Comparison of ENCODE assay signal across 8 cellular contexts in the genomic region with DNA sequence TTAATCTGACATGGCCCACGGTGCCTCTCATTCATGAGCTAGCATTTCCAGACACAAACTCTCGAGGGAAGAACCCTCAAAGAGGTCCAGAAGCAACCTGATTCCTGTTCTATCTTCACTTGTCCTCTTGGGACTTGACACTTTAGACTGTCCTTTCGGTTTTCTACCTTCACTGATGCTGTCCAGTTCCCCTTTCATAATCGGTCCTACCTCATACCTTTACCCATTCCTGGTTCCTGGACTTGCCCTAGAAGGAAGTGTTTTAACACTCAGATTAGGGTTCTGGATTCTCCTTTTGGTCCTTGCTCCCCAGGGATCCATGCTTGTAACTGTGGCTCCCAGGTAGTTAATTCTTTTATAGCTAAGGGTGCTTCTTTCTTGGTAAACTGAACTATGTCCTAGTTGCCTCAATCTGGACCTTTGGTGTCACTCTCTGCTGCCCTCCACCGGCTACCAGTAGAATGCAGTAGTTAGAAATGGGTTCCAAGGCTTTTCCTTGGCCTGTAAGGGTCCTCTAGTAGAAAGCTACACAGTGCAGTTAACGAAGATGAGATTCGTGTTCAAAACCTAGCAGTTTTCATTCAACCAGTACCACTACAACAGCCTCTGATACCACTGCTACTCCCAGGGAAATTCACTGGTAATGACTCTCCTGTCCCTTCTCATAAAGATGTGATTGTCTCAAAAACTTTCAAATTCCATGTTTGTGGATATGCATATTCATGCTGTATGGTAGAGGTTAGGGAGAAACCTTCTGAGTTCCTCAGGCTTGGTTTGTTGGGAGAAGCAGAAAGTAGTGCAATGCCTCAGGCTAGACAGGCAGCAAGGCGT.
DNase-seq lines count a peak whose midpoint lies in the region; ATAC-seq, FAIRE-seq and TF ChIP-seq lines count a peak whose summit lies in the region.

No MANE protein-coding gene starts in this region.

- H3K27me3 ChIP-seq in HepG2 (ENCODE audit: control insufficient read depth in 1 of 2, insufficient read depth in 2 of 2, low read length in 2 of 2): no peaks in the 10 kb centered on the region

- TF ChIP-seq POLR2A in HepG2 (IDR thresholded peaks at IDR 0.05; ENCODE audit: insufficient read depth in 1 of 2, low read depth in 2 of 2, low read length in 2 of 2): no peak
- no peak for TF ChIP-seq POLR2A in lower leg skin (IDR thresholded peaks at IDR 0.05)

- no peak for TF ChIP-seq EP300 in HepG2 (IDR thresholded peaks at IDR 0.05; ENCODE audit: low read depth in 2 of 2, low read length in 2 of 2)
- TF ChIP-seq EP300 in HepG2 (CRISPR knock-in tag; IDR thresholded peaks at IDR 0.05; ENCODE audit: borderline replicate concordance): no peak

- CTCF ChIA-PET in HepG2 (lab: Yijun Ruan, JAX; ENCODE audit: low intra/inter-chr PET ratio, low total read pairs): interaction anchor here (1.2 to 2.2 kb wide), 2 partner anchors 254 to 420 kb away, joined by 4 to 7 read pairs; no protein-coding TSS in a partner anchor

- peaks cover 2% of the 10 kb centered on the region for H3K36me3 Mint-ChIP-seq in T-helper 17 cell (ENCODE audit: low read depth)

- no peaks in the 10 kb centered on the region for H4K20me1 ChIP-seq in HepG2 (ENCODE audit: insufficient read depth, low read length)

- H3K4me3 ChIP-seq in astrocyte of the cerebellum (ENCODE audit: low read depth, low read length) (no peak overlapping the region), HepG2 (replicated peaks in 1 of 3; ENCODE audit: insufficient read depth in 1 of 3, low read depth in 2 of 3, low read length in 3 of 3) (no peak overlapping the region), lower leg skin (ENCODE audit: low read depth, poor library complexity, severe bottlenecking) (no peak overlapping the region)

- DNase-seq in AG20443 (ENCODE audit: low spot score): peak; percentile 11
- DNase-seq in astrocyte of the cerebellum (ENCODE audit: low read depth): no peak
- peak; percentile 50 for DNase-seq in HepG2 (ENCODE audit: low spot score)
- DNase-seq in T-helper 17 cell: no peak
- DNase-seq in lower leg skin (ENCODE audit: low spot score in 2 of 2): no peak

- H3K4me2 ChIP-seq in HepG2 (ENCODE audit: low read depth, low read length): no peak overlapping the region

- no peaks in the 10 kb centered on the region for H3K9me3 ChIP-seq in HepG2 (ENCODE audit: low read length)
- H3K9me3 ChIP-seq in T-helper 17 cell (ENCODE audit: control insufficient read depth, low read length, poor library complexity, severe bottlenecking): no peaks in the 10 kb centered on the region

- WGBS in HepG2 (ENCODE audit: low lambda C conversion rate): 63% methylated on average over 8 of the region's 8 CpGs
- 74 to 85% methylated on average over 8 of the region's 8 CpGs for WGBS in lower leg skin, 2 donors

- POLR2A ChIA-PET in HepG2 (lab: Yijun Ruan, JAX): no interaction called here

- no peaks in the 10 kb centered on the region for H3K27me3 Mint-ChIP-seq in T-helper 17 cell

- H3K4me1 ChIP-seq in HepG2 (ENCODE audit: insufficient read depth, low read length): no peaks in the 10 kb centered on the region

- BruUV-seq in HepG2 (replicated peaks; lab: Mats Ljungman, UMichigan): no TSS peak

- H2AFZ ChIP-seq in HepG2 (ENCODE audit: low read length): no peak overlapping the region

- peak; percentile 71 for ATAC-seq in GM18858 (IDR thresholded peaks at IDR 0.05; ENCODE audit: unreplicated experiment)
- peak; percentile 65 for ATAC-seq in HG03565 (IDR thresholded peaks at IDR 0.05; ENCODE audit: unreplicated experiment)
- peak; percentile 90 for ATAC-seq in HepG2
- ATAC-seq in T-helper 17 cell: no peak
- no peak for ATAC-seq in GM19397 (IDR thresholded peaks at IDR 0.05; ENCODE audit: unreplicated experiment)

- H3K4me3 Mint-ChIP-seq in T-helper 17 cell: no peak overlapping the region

- in situ Hi-C loops in astrocyte of the cerebellum (cut with HindIII; ENCODE audit: low sequenced_read_pairs): no loop called here
- in situ Hi-C loops in HepG2 (cut with HindIII; ENCODE audit: extremely low pct_ligation_motif_present, low pct_unique_long_range_greater_than_20kb): no loop called here

- no peaks in the 10 kb centered on the region for H3K36me3 ChIP-seq in HepG2 (replicated peaks in 1 of 2; ENCODE audit: control insufficient read depth in 1 of 2, insufficient read depth in 2 of 2, low read length in 2 of 2)

- H3K27ac Mint-ChIP-seq in T-helper 17 cell: no peak overlapping the region

- TF ChIP-seq RAD21 in HepG2 (CRISPR knock-in tag; IDR thresholded peaks at IDR 0.05): peak; percentile 47; the same call in 1 of the 2 replicates

- TF ChIP-seq CTCF in astrocyte of the cerebellum (IDR thresholded peaks at IDR 0.05; ENCODE audit: low read depth, low read length, missing control alignments) (peak; percentile 54), HepG2 (CRISPR knock-in tag; IDR thresholded peaks at IDR 0.05) (peak; percentile 73), lower leg skin (IDR thresholded peaks at IDR 0.05) (no peak)

- H3K9ac ChIP-seq in HepG2 (ENCODE audit: insufficient read depth, low read depth, low read length): no peak overlapping the region

- intact Hi-C loops in HepG2 (cut with micrococcal nuclease; ENCODE audit: unreplicated experiment) (loop anchor here (2.0 kb wide), 2 partner anchors 253 to 419 kb away; no protein-coding TSS in a partner anchor), lower leg skin (cut with DNase I; ENCODE audit: low total_unique reads) (no loop called here)

- no peak overlapping the region for H3K27ac ChIP-seq in HepG2 (ENCODE audit: extremely low read length, insufficient read depth, low read length)

- no peaks in the 10 kb centered on the region for H3K4me1 Mint-ChIP-seq in T-helper 17 cell

- no peaks in the 10 kb centered on the region for H3K79me2 ChIP-seq in HepG2 (ENCODE audit: insufficient read depth, low read length)

- FAIRE-seq in HepG2 (lab: Jason Lieb, UNC): peak; percentile 76

TF ChIP-seq in HepG2, 621 proteins besides CTCF, POLR2A, EP300 and RAD21 (continues in another document):
- TF ChIP-seq ZNF747 (CRISPR knock-in tag; IDR thresholded peaks at IDR 0.05; ENCODE audit: borderline replicate concordance) (no peak), HNF4A (CRISPR knock-in tag; IDR thresholded peaks at IDR 0.05) (peak; percentile 40; the same call in 1 of the 2 replicates), ZNF598 (CRISPR knock-in tag; IDR thresholded peaks at IDR 0.05; ENCODE audit: borderline replicate concordance) (no peak), PPARG (CRISPR knock-in tag; conservative IDR thresholded peaks at IDR 0.05) (peak; percentile 89), ZSCAN9 (CRISPR knock-in tag; IDR thresholded peaks at IDR 0.05; ENCODE audit: borderline replicate concordance) (0 out of 2 replicates have a peak, but pooled peaks have one; percentile 32), ADNP (CRISPR knock-in tag; IDR thresholded peaks at IDR 0.05) (no peak), SMAD1 (CRISPR knock-in tag; IDR thresholded peaks at IDR 0.05; ENCODE audit: borderline replicate concordance, low read depth) (no peak), SMC3 (IDR thresholded peaks at IDR 0.05; ENCODE audit: low read length) (peak; percentile 63; the same call in 1 of the 2 replicates), RXRB (CRISPR knock-in tag; IDR thresholded peaks at IDR 0.05; ENCODE audit: borderline replicate concordance) (peak; percentile 25; the same call in 1 of the 2 replicates)
- TF ChIP-seq, protein P1, sequence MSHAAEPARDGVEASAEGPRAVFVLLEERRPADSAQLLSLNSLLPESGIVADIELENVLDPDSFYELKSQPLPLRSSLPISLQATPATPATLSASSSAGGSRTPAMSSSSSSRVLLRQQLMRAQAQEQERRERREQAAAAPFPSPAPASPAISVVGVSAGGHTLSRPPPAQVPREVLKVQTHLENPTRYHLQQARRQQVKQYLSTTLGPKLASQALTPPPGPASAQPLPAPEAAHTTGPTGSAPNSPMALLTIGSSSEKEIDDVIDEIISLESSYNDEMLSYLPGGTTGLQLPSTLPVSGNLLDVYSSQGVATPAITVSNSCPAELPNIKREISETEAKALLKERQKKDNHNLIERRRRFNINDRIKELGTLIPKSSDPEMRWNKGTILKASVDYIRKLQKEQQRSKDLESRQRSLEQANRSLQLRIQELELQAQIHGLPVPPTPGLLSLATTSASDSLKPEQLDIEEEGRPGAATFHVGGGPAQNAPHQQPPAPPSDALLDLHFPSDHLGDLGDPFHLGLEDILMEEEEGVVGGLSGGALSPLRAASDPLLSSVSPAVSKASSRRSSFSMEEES (CRISPR knock-in tag; IDR thresholded peaks at IDR 0.05): 0 out of 2 replicates have a peak, but pooled peaks have one; percentile 17
- TF ChIP-seq, protein P2, sequence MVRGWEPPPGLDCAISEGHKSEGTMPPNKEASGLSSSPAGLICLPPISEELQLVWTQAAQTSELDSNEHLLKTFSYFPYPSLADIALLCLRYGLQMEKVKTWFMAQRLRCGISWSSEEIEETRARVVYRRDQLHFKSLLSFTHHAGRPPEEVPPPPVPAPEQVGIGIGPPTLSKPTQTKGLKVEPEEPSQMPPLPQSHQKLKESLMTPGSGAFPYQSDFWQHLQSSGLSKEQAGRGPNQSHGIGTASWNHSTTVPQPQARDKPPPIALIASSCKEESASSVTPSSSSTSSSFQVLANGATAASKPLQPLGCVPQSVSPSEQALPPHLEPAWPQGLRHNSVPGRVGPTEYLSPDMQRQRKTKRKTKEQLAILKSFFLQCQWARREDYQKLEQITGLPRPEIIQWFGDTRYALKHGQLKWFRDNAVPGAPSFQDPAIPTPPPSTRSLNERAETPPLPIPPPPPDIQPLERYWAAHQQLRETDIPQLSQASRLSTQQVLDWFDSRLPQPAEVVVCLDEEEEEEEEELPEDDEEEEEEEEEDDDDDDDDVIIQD (CRISPR knock-in tag; IDR thresholded peaks at IDR 0.05; ENCODE audit: low read depth): 0 out of 2 replicates have a peak, but pooled peaks have one; percentile 24
- TF ChIP-seq, protein P3, sequence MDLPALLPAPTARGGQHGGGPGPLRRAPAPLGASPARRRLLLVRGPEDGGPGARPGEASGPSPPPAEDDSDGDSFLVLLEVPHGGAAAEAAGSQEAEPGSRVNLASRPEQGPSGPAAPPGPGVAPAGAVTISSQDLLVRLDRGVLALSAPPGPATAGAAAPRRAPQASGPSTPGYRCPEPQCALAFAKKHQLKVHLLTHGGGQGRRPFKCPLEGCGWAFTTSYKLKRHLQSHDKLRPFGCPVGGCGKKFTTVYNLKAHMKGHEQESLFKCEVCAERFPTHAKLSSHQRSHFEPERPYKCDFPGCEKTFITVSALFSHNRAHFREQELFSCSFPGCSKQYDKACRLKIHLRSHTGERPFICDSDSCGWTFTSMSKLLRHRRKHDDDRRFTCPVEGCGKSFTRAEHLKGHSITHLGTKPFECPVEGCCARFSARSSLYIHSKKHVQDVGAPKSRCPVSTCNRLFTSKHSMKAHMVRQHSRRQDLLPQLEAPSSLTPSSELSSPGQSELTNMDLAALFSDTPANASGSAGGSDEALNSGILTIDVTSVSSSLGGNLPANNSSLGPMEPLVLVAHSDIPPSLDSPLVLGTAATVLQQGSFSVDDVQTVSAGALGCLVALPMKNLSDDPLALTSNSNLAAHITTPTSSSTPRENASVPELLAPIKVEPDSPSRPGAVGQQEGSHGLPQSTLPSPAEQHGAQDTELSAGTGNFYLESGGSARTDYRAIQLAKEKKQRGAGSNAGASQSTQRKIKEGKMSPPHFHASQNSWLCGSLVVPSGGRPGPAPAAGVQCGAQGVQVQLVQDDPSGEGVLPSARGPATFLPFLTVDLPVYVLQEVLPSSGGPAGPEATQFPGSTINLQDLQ (CRISPR knock-in tag; IDR thresholded peaks at IDR 0.05): no peak

Comparison
In these comparisons a context has a peak if more than half of its experiments do, and no peak if none do; other contexts are left out.
1. DNase-seq: peak in AG20443 (single experiment) and HepG2 (single experiment); none in astrocyte of the cerebellum (single experiment), T-helper 17 cell (0 of 3) and lower leg skin (0 of 2).
2. ATAC-seq: peak in GM18858 (single experiment), HG03565 (single experiment) and HepG2 (single experiment); none in T-helper 17 cell (single experiment) and GM19397 (single experiment).
3. CTCF ChIP-seq: peak in astrocyte of the cerebellum (single experiment) and HepG2 (single experiment); none in lower leg skin (0 of 3).